In genomic region chr12:113948151-113948914, GRCh38 we compare ENCODE assay signal across 2 cellular contexts.
TF ChIP-seq lines count a peak whose summit lies in the region.

No MANE protein-coding gene starts in this region.

TF ChIP-seq in HepG2, 621 proteins besides CTCF, POLR2A, EP300 and RAD21:
- TF ChIP-seq TEAD2 (CRISPR knock-in tag; IDR thresholded peaks at IDR 0.05): no peak
- peak; percentile 87 for TF ChIP-seq ZNF629 (CRISPR knock-in tag; conservative IDR thresholded peaks at IDR 0.05)
- TF ChIP-seq ZNF335 (CRISPR knock-in tag; IDR thresholded peaks at IDR 0.05): no peak
- no peak for TF ChIP-seq IKZF1 (IDR thresholded peaks at IDR 0.05)
- no peak for TF ChIP-seq ZNF17 (CRISPR knock-in tag; IDR thresholded peaks at IDR 0.05)
- no peak for TF ChIP-seq PAF1 (CRISPR knock-in tag; IDR thresholded peaks at IDR 0.05)
- TF ChIP-seq ZNF101 (CRISPR knock-in tag; IDR thresholded peaks at IDR 0.05; ENCODE audit: borderline replicate concordance, low read depth): no peak
- no peak for TF ChIP-seq RARG (CRISPR knock-in tag; IDR thresholded peaks at IDR 0.05; ENCODE audit: low read depth)
- TF ChIP-seq ZNF543 (CRISPR knock-in tag; IDR thresholded peaks at IDR 0.05): no peak

TF ChIP-seq in K562, 482 proteins besides CTCF, POLR2A, EP300 and RAD21:
- TF ChIP-seq ZNF785 (CRISPR knock-in tag; IDR thresholded peaks at IDR 0.05): no peak
- peak; percentile 83 for TF ChIP-seq ADNP (tag; IDR thresholded peaks at IDR 0.05)
- TF ChIP-seq MYNN (IDR thresholded peaks at IDR 0.05): no peak
- TF ChIP-seq MYNN (CRISPR knock-in tag; IDR thresholded peaks at IDR 0.05): no peak
- TF ChIP-seq RBM25 (IDR thresholded peaks at IDR 0.05; ENCODE audit: low read depth, low read length, severe bottlenecking): peak; percentile 75
- no peak for TF ChIP-seq GATAD2A (IDR thresholded peaks at IDR 0.05)
- no peak for TF ChIP-seq ZNF165 (CRISPR knock-in tag; IDR thresholded peaks at IDR 0.05; ENCODE audit: borderline replicate concordance)
- TF ChIP-seq TAL1 (IDR thresholded peaks at IDR 0.05): no peak
- peak in 1 of 2 experiments; percentile 49; a peak in 2 of 4 replicates for TF ChIP-seq RCOR1 (IDR thresholded peaks at IDR 0.05; ENCODE audit: borderline replicate concordance in 1 of 2, low read depth in 2 of 2, low read length in 2 of 2)
- TF ChIP-seq ZNF133 (CRISPR knock-in tag; IDR thresholded peaks at IDR 0.05): no peak
- no peak for TF ChIP-seq ATF2 (CRISPR knock-in tag; IDR thresholded peaks at IDR 0.05)
- no peak for TF ChIP-seq OTX1 (CRISPR knock-in tag; IDR thresholded peaks at IDR 0.05)
- TF ChIP-seq BCOR (IDR thresholded peaks at IDR 0.05): peak; percentile 70; the same call in 1 of the 2 replicates
- no peak for TF ChIP-seq ZNF263 (CRISPR knock-in tag; IDR thresholded peaks at IDR 0.05; ENCODE audit: borderline replicate concordance)
- no peak for TF ChIP-seq HLTF (IDR thresholded peaks at IDR 0.05)
- TF ChIP-seq KDM1A (IDR thresholded peaks at IDR 0.05): peak in 1 of 2 experiments; percentile 43; a peak in 2 of 4 replicates
- no peak for TF ChIP-seq PYGO2 (tag; IDR thresholded peaks at IDR 0.05)
- no peak for TF ChIP-seq ZNF57 (CRISPR knock-in tag; IDR thresholded peaks at IDR 0.05)
- no peak for TF ChIP-seq ZNF408 (CRISPR knock-in tag; IDR thresholded peaks at IDR 0.05; ENCODE audit: low read depth)
- TF ChIP-seq ZNF232 (CRISPR knock-in tag; IDR thresholded peaks at IDR 0.05): no peak
